In the genomic region with DNA sequence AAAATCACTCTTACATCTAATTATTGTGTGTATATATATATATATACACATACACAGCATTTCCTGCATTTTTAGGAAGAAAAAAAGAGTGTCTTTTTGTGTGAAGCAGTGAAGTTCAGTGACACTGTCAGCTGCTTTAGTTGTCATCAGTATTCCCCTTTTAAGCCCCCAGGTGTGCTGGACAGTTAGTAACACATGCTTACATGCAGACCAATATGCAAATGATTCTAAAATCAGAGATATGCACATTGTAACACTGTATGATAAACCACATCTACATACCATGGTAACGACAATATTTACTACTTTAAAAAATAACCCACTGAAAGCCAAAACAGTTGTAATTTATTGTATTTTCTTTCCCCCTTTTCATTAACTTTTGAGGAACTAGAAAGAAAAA, we compare ENCODE assay signal across 23 cellular contexts. TPM values are rescaled to one million over a fixed set of nuclear protein-coding genes. Genes with fewer than 3 reads are reported as not detected.
"Had no signal": no experiment of that assay in that cellular context is flagged by ENCODE, and none has a peak within 500 bp of the region (broad histone marks: within the 10 kb centered on the region; RNA-seq: fewer than 3 reads in every experiment).

No MANE protein-coding gene starts in this region.

- H3K36me3 ChIP-seq: colonic mucosa, left lung, sigmoid colon, stomach, suprapubic skin, uterus had no signal

- H3K4me2 ChIP-seq: smooth muscle cell had no signal

- H3K4me3 ChIP-seq: colonic mucosa, dorsolateral prefrontal cortex, left lung, lung, sigmoid colon, smooth muscle cell, stomach, suprapubic skin, uterus had no signal

- H3K9me3 ChIP-seq: colonic mucosa, left lung, sigmoid colon, stomach, suprapubic skin, uterus had no signal

- H3K4me1 ChIP-seq: colonic mucosa, stomach, suprapubic skin, uterus had no signal

- DNase-seq: activated CD4-positive, alpha-beta memory T cell treated with anti-CD3 and anti-CD28 coated beads for 36 hours; activated CD4-positive, alpha-beta T cell treated with anti-CD3 and anti-CD28 coated beads for 48 hours; activated naive CD4-positive, alpha-beta T cell treated with anti-CD3 and anti-CD28 coated beads for 36 hours; activated T-cell treated with anti-CD3 and anti-CD28 coated beads, Interleukin-2, amount 50 U/mL, for 48 hours; amygdala; colonic mucosa; dorsolateral prefrontal cortex; effector memory CD8-positive, alpha-beta T cell; foreskin melanocyte; hippocampal formation; kidney glomerular epithelial cell; left lung; naive thymus-derived CD8-positive, alpha-beta T cell; retina; sigmoid colon; stimulated activated CD4-positive, alpha-beta T cell treated with anti-CD3 and anti-CD28 coated beads, Interleukin-15, amount 100 ng/mL, for 24 hours; stomach; uterus had no signal

- ATAC-seq: effector memory CD8-positive, alpha-beta T cell; esophagus mucosa; left lung; naive thymus-derived CD8-positive, alpha-beta T cell; stimulated activated memory B cell treated with anti-CD40 and anti-IgM and Interleukin-4, amounts not matched to agents 10 μg/mL and 1 μg/mL and 100 μg/mL, for 72 hours had no signal

- H3K27ac ChIP-seq: colonic mucosa, dorsolateral prefrontal cortex, left lung, sigmoid colon, stomach, suprapubic skin, uterus had no signal

RNA-seq across cellular contexts. Expression of a gene that starts 16.9 kb away (rescaled TPM):
- total RNA-seq: naive thymus-derived CD8-positive, alpha-beta T cell had no signal
